8 cellular contexts compared by ENCODE assay signal in the genomic region with DNA sequence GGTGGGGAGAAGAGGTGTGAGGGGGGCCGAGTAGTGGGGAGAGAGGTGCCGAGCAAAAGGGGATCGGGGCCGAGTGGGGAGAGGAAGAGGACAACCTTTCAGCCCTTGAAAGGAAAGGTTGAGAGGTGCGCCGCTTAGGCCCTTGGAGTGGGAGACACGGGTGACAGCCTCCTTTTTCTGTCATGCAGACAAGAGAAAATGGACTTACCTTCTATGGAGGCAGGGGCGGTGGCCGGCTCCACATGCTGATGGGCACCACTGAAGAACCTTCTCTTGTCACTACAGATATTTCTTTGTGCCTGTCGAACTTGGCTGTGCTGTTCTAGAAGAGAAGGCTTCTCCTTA. TPM values are rescaled to one million over a fixed set of nuclear protein-coding genes. Genes with fewer than 3 reads are reported as not detected.
DNase-seq lines count a peak whose midpoint lies in the region; ATAC-seq and TF ChIP-seq lines count a peak whose summit lies in the region.

No MANE protein-coding gene starts in this region.

- DNase-seq in stimulated activated naive CD4-positive, alpha-beta T cell treated with Interleukin-2 at 50 U/mL for 16 hours (lab: John Stamatoyannopoulos, UW): peak; percentile 29
- DNase-seq in stimulated activated naive CD4-positive, alpha-beta T cell (lab: John Stamatoyannopoulos, UW): no peak
- DNase-seq in SK-N-DZ (ENCODE audit: low spot score) (peak; percentile 8), tibial artery (no peak), cortex of kidney (lab: John Stamatoyannopoulos, UW) (no peak)

- peak overlapping the region; percentile 83 to 93 for H3K9ac ChIP-seq in duodenal mucosa (ENCODE audit: low read depth in 1 of 2, low read length in 2 of 2)

- ATAC-seq in GM18520 (IDR thresholded peaks at IDR 0.05; ENCODE audit: unreplicated experiment): no peak

- H3K9me3 ChIP-seq in duodenal mucosa (ENCODE audit: control insufficient read depth in 1 of 2, low read length in 2 of 2) (no peaks in the 10 kb centered on the region), mononuclear cell (ENCODE audit: low read depth, low read length) (no peaks in the 10 kb centered on the region), tibial artery (no peaks in the 10 kb centered on the region)

- H3K4me1 ChIP-seq in duodenal mucosa (ENCODE audit: control insufficient read depth in 1 of 2, insufficient read depth in 2 of 2, low read length in 2 of 2) (peaks cover 6 to 19% of the 10 kb centered on the region in 2 donors), mononuclear cell (ENCODE audit: insufficient read depth, low read length) (peaks cover 57% of the 10 kb centered on the region), tibial artery (peaks cover 7 to 41% (median 35%) of the 10 kb centered on the region in 4 donors)

- H3K27me3 ChIP-seq in duodenal mucosa (ENCODE audit: control insufficient read depth in 1 of 2, insufficient read depth in 2 of 2, low read length in 2 of 2) (no peaks in the 10 kb centered on the region), mononuclear cell (ENCODE audit: insufficient read depth, low read length) (no peaks in the 10 kb centered on the region), tibial artery (no peaks in the 10 kb centered on the region)

- H3K36me3 ChIP-seq in duodenal mucosa (ENCODE audit: control insufficient read depth in 1 of 2, insufficient read depth in 2 of 2, low read length in 2 of 2) (peaks cover 0 to 8% of the 10 kb centered on the region in 2 donors), tibial artery (peaks cover 2 to 4% (median 4%) of the 10 kb centered on the region in 3 donors)

- H3K27ac ChIP-seq in duodenal mucosa (ENCODE audit: low read depth, low read length): peak overlapping the region; percentile 99
- peak overlapping the region; percentile 77 to 89 for H3K27ac ChIP-seq in tibial artery

- H3K4me3 ChIP-seq in duodenal mucosa (ENCODE audit: low read depth in 1 of 2, low read length in 2 of 2) (peak overlapping the region; percentile 89 to 96), mononuclear cell (ENCODE audit: low read length) (peak overlapping the region; percentile 84), tibial artery (peak overlapping the region; percentile 68 to 77)

- intact Hi-C loops in tibial artery (cut with DNase I; ENCODE audit: low total_unique reads): loop anchor here (10.0 kb wide), 1 partner anchor 278 kb away; no protein-coding TSS in a partner anchor

- no peak for TF ChIP-seq CTCF in tibial artery (IDR thresholded peaks at IDR 0.05)

RNA-seq across cellular contexts. Expression of gene KLHL18, which starts 0.4 kb away (rescaled TPM):
- polyA plus RNA-seq in SK-N-DZ (2014; cell fraction: cytosol; rRNA removed): 11.8 and 23.9 TPM in 2 replicates
- 10.5 and 15.3 TPM in 2 replicates for polyA plus RNA-seq in SK-N-DZ (2014; cell fraction: nucleus; rRNA removed)
- total RNA-seq in mononuclear cell: 14.2 TPM

RNA-seq across cellular contexts. Expression of gene KIF9, which starts 0.6 kb away (rescaled TPM):
- polyA plus RNA-seq in SK-N-DZ (2014; cell fraction: cytosol; rRNA removed): 4.1 and 5.2 TPM in 2 replicates
- 6.9 and 9.3 TPM in 2 replicates for polyA plus RNA-seq in SK-N-DZ (2014; cell fraction: nucleus; rRNA removed)
- total RNA-seq in mononuclear cell: 4.7 TPM

Comparison
In these comparisons a context has a peak if more than half of its experiments do, and no peak if none do; other contexts are left out.
1. DNase-seq: peak in stimulated activated naive CD4-positive, alpha-beta T cell treated with Interleukin-2 at 50 U/mL for 16 hours (single experiment) and SK-N-DZ (single experiment); none in stimulated activated naive CD4-positive, alpha-beta T cell (0 of 6), tibial artery (0 of 2) and cortex of kidney (single experiment).
2. Peak in every context shown above with its lines, with median percentiles within 50 percentile points of each other: H3K4me3 ChIP-seq.